Comparison of ENCODE assay signal across 22 cellular contexts in the genomic region with DNA sequence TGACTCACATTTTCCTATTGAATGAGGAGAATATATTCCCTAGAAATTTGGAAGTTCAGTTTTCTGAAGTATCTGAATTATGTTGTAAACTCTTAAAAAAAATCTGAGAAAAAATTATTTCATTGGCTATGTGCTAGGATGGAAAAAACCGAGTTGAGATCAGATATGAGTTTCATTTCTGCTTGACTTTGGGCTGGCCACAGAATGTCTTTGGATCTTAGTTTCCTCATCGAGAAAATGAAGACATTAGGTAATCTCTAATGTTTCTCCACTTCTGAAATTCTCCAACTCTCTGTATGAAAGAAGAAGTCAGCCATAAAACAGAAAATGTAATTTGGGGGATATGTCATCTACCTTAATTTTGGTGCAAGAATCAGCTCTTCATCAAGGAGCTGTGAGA. TPM values are rescaled to one million over a fixed set of nuclear protein-coding genes. Genes with fewer than 3 reads are reported as not detected.
"Had no signal": no experiment of that assay in that cellular context is flagged by ENCODE, and none has a peak within 500 bp of the region (broad histone marks: within the 10 kb centered on the region; RNA-seq: fewer than 3 reads in every experiment).

No MANE protein-coding gene starts in this region.

- DNase-seq: activated CD4-positive, alpha-beta T cell treated with anti-CD3 and anti-CD28 coated beads for 36 hours; activated CD8-positive, alpha-beta memory T cell treated with anti-CD3 and anti-CD28 coated beads, Interleukin-2, amount 50 U/mL, for 48 hours; activated CD8-positive, alpha-beta T cell treated with anti-CD3 and anti-CD28 coated beads for 36 hours; activated naive CD4-positive, alpha-beta T cell treated with anti-CD3 and anti-CD28 coated beads, Interleukin-2, amount 50 U/mL, for 16 hours; activated naive CD8-positive, alpha-beta T cell treated with anti-CD3 and anti-CD28 coated beads, Interleukin-2, amount 10 ng/mL, durations not matched to agents 7 days and 5 days; activated T-cell treated with anti-CD3 and anti-CD28 coated beads, Interleukin-2, amount 50 U/mL, for 1 hour; adrenal gland; anterior cingulate cortex; caudate nucleus; NCI-H1105 treated with DMSO at 0.1 percent for 48 hours; NCI-H1436 treated with DMSO at 0.1 percent for 48 hours; NCI-H187; NCI-H2081; NCI-H510A treated with DMSO at 0.1 percent for 48 hours; Peyer's patch; T-helper 1 cell had no signal

- H3K27ac ChIP-seq: breast epithelium, Peyer's patch, RWPE1, WERI-Rb-1 had no signal

- H3K9me3 ChIP-seq: adrenal gland, breast epithelium, Peyer's patch had no signal

- H3K4me1 Mint-ChIP-seq: activated CD4-positive, alpha-beta T cell treated with anti-CD3 and anti-CD28 coated beads for 36 hours; activated naive CD8-positive, alpha-beta T cell treated with anti-CD3 and anti-CD28 coated beads, Interleukin-2, amount 10 ng/mL, durations not matched to agents 7 days and 5 days had no signal

- H3K4me3 Mint-ChIP-seq: activated CD4-positive, alpha-beta T cell treated with anti-CD3 and anti-CD28 coated beads for 36 hours; activated CD8-positive, alpha-beta T cell treated with anti-CD3 and anti-CD28 coated beads for 36 hours; activated naive CD8-positive, alpha-beta T cell treated with anti-CD3 and anti-CD28 coated beads, Interleukin-2, amount 10 ng/mL, durations not matched to agents 7 days and 5 days had no signal

- H3K4me3 ChIP-seq: adrenal gland, breast epithelium, K562, Peyer's patch had no signal

- H3K9me3 Mint-ChIP-seq: activated CD8-positive, alpha-beta T cell treated with anti-CD3 and anti-CD28 coated beads for 36 hours; activated naive CD8-positive, alpha-beta T cell treated with anti-CD3 and anti-CD28 coated beads, Interleukin-2, amount 10 ng/mL, durations not matched to agents 7 days and 5 days had no signal

- H3K27me3 ChIP-seq: breast epithelium, Peyer's patch had no signal

- H3K36me3 ChIP-seq: adrenal gland, breast epithelium, Peyer's patch, WERI-Rb-1 had no signal

- H3K27ac Mint-ChIP-seq: activated CD4-positive, alpha-beta T cell treated with anti-CD3 and anti-CD28 coated beads for 36 hours; activated CD8-positive, alpha-beta T cell treated with anti-CD3 and anti-CD28 coated beads for 36 hours; activated naive CD8-positive, alpha-beta T cell treated with anti-CD3 and anti-CD28 coated beads, Interleukin-2, amount 10 ng/mL, durations not matched to agents 7 days and 5 days had no signal

- ATAC-seq: activated CD4-positive, alpha-beta T cell treated with anti-CD3 and anti-CD28 coated beads for 36 hours; activated CD8-positive, alpha-beta T cell treated with anti-CD3 and anti-CD28 coated beads for 36 hours had no signal

- H3K4me1 ChIP-seq: adrenal gland, breast epithelium, Peyer's patch had no signal

- H3K36me3 Mint-ChIP-seq: activated naive CD8-positive, alpha-beta T cell treated with anti-CD3 and anti-CD28 coated beads, Interleukin-2, amount 10 ng/mL, durations not matched to agents 7 days and 5 days had no signal

RNA-seq across cellular contexts. Expression of a gene that starts 28.8 kb away (rescaled TPM):
- total RNA-seq: activated CD4-positive, alpha-beta T cell treated with anti-CD3 and anti-CD28 coated beads for 36 hours; activated CD8-positive, alpha-beta T cell treated with anti-CD3 and anti-CD28 coated beads for 36 hours; activated naive CD8-positive, alpha-beta T cell treated with anti-CD3 and anti-CD28 coated beads, Interleukin-2, amount 10 ng/mL, durations not matched to agents 7 days and 5 days; breast epithelium; chondrocyte; K562; Peyer's patch; T-helper 2 cell treated with Interferon-gamma antibody and Interleukin-4, amounts not matched to agents 100 ng/mL and 5 ng/mL, for 36 hours had no signal
- polyA plus RNA-seq: K562 had no signal
